ENCODE assay signal across 9 cellular contexts in the genomic region with DNA sequence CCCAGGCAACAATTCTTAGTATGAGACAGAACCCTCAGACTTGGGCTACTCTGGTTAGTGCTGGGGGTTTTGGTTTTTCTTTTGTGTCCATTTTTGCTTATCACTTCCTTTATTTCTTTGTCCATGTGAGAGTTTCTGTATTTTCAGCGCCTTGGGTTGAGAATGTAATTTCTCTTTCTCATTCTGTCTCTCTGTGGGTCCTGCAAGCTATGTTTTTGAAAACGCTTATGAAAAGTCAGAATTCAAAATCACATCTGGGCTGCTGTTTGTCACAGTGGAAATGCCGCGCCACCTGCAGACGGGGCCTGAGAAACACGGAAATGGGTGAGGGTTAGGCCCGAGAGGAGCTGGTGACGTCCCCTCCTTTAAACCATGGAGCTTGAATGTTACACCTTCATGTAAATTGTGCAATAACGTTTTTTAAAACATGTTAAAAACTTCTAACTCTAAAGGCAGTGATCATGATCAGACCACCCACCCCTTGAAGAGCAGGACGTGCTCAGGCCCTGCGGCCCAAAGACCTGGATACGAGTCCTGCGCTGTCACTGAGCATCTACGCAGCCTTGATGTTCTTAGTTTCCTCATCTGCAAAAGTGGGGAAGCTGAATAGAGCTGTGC. TPM values are rescaled to one million over a fixed set of nuclear protein-coding genes. Genes with fewer than 3 reads are reported as not detected.
A peak's percentile ranks its signal among the peaks of the same experiment; 100 is the strongest.
DNase-seq lines count a peak whose midpoint lies in the region; ATAC-seq and TF ChIP-seq lines count a peak whose summit lies in the region.
"Had no signal": no experiment of that assay in that cellular context is flagged by ENCODE, and none has a peak within 500 bp of the region (broad histone marks: within the 10 kb centered on the region; RNA-seq: fewer than 3 reads in every experiment).

No MANE protein-coding gene starts in this region.

- no peaks in the 10 kb centered on the region for H3K9me3 Mint-ChIP-seq in CD8-positive, alpha-beta T cell
- no peaks in the 10 kb centered on the region for H3K9me3 Mint-ChIP-seq in activated CD8-positive, alpha-beta T cell treated with anti-CD3 and anti-CD28 coated beads, Interleukin-2, amount 10 ng/mL, durations not matched to agents 7 days and 5 days (ENCODE audit: insufficient read depth)
- H3K9me3 Mint-ChIP-seq in naive B cell = no peaks in the 10 kb centered on the region
- H3K9me3 Mint-ChIP-seq: stimulated activated naive CD8-positive, alpha-beta T cell treated with anti-CD3 and anti-CD28 coated beads, Interleukin-15, Interleukin-2, amounts not matched to agents 100 ng/mL and 50 ng/mL, for 24 hours had no signal

- DNase-seq in CD8-positive, alpha-beta T cell = peak in 2 of 7 experiments; percentile 24 to 34
- peak; percentile 65 for DNase-seq in activated CD8-positive, alpha-beta T cell treated with anti-CD3 and anti-CD28 coated beads, Interleukin-2, amount 10 ng/mL, durations not matched to agents 7 days and 5 days
- DNase-seq in naive B cell (peak; percentile 7), cortex of kidney (lab: John Stamatoyannopoulos, UW) (no peak), medulla oblongata (ENCODE audit: extremely low spot score) (no peak)

- CTCF ChIA-PET in CD8-positive, alpha-beta T cell (lab: Charles Lee) = interaction anchor here (0.8 to 2.4 kb wide), 13 partner anchors 10 to 323 kb away, joined by 3 to 22 read pairs (median 4); no protein-coding TSS in a partner anchor
- CTCF ChIA-PET in activated CD8-positive, alpha-beta T cell treated with anti-CD3 and anti-CD28 coated beads, Interleukin-2, amount 10 ng/mL, durations not matched to agents 7 days and 5 days (lab: Charles Lee) = interaction anchor here (0.7 to 3.3 kb wide), 42 partner anchors 8 to 325 kb away, joined by 3 to 26 read pairs (median 4); a partner anchor contains a TSS

- ATAC-seq in CD8-positive, alpha-beta T cell = no peak
- ATAC-seq in GM21737 (IDR thresholded peaks at IDR 0.05; ENCODE audit: unreplicated experiment) (peak; percentile 58), naive B cell (ENCODE audit: low read depth in 2 of 2) (peak; percentile 36 to 48), HG03571 (IDR thresholded peaks at IDR 0.05; ENCODE audit: unreplicated experiment) (no peak), GM18873 (IDR thresholded peaks at IDR 0.05; ENCODE audit: low FRiP score, unreplicated experiment) (no peak)
- ATAC-seq in activated CD8-positive, alpha-beta T cell treated with anti-CD3 and anti-CD28 coated beads, Interleukin-2, amount 10 ng/mL, durations not matched to agents 7 days and 5 days = peak; percentile 59

- H3K4me1 Mint-ChIP-seq in CD8-positive, alpha-beta T cell (ENCODE audit: low read depth) = no peaks in the 10 kb centered on the region
- peaks cover 10% of the 10 kb centered on the region for H3K4me1 Mint-ChIP-seq in activated CD8-positive, alpha-beta T cell treated with anti-CD3 and anti-CD28 coated beads, Interleukin-2, amount 10 ng/mL, durations not matched to agents 7 days and 5 days (ENCODE audit: low read depth)
- H3K4me1 Mint-ChIP-seq in naive B cell = peaks cover 8 to 18% (median 14%) of the 10 kb centered on the region in 3 donors

- no peaks in the 10 kb centered on the region for H3K9me3 ChIP-seq in CD8-positive, alpha-beta T cell (ENCODE audit: low read length)

- no peaks in the 10 kb centered on the region for H3K4me1 ChIP-seq in CD8-positive, alpha-beta T cell (ENCODE audit: insufficient read depth, low read length)

- no peak overlapping the region for H3K27ac Mint-ChIP-seq in CD8-positive, alpha-beta T cell
- peak overlapping the region; percentile 59 for H3K27ac Mint-ChIP-seq in activated CD8-positive, alpha-beta T cell treated with anti-CD3 and anti-CD28 coated beads, Interleukin-2, amount 10 ng/mL, durations not matched to agents 7 days and 5 days
- peak overlapping the region in 2 of 6 donors; percentile 50 to 53 for H3K27ac Mint-ChIP-seq in naive B cell
- H3K27ac Mint-ChIP-seq: stimulated activated naive CD8-positive, alpha-beta T cell treated with anti-CD3 and anti-CD28 coated beads, Interleukin-15, Interleukin-2, amounts not matched to agents 100 ng/mL and 50 ng/mL, for 24 hours had no signal

- H3K4me3 ChIP-seq in CD8-positive, alpha-beta T cell (ENCODE audit: low read depth, low read length) = no peak overlapping the region

- POLR2A ChIA-PET in CD8-positive, alpha-beta T cell (lab: Charles Lee) = no interaction called here
- POLR2A ChIA-PET in activated CD8-positive, alpha-beta T cell treated with anti-CD3 and anti-CD28 coated beads, Interleukin-2, amount 10 ng/mL, durations not matched to agents 7 days and 5 days (lab: Charles Lee) = interaction anchor here (0.6 to 1.1 kb wide), 2 partner anchors 17 to 116 kb away, joined by 3 read pairs; no protein-coding TSS in a partner anchor

- H3K27ac ChIP-seq in CD8-positive, alpha-beta T cell (ENCODE audit: low read depth, low read length) = no peak overlapping the region

- no peaks in the 10 kb centered on the region for H3K27me3 ChIP-seq in CD8-positive, alpha-beta T cell (ENCODE audit: insufficient read depth, low read length)

- H3K36me3 Mint-ChIP-seq in CD8-positive, alpha-beta T cell = no peaks in the 10 kb centered on the region
- H3K36me3 Mint-ChIP-seq in activated CD8-positive, alpha-beta T cell treated with anti-CD3 and anti-CD28 coated beads, Interleukin-2, amount 10 ng/mL, durations not matched to agents 7 days and 5 days (ENCODE audit: low read depth) = no peaks in the 10 kb centered on the region
- H3K36me3 Mint-ChIP-seq in naive B cell = no peaks in the 10 kb centered on the region

- peaks cover 5% of the 10 kb centered on the region for H3K27me3 Mint-ChIP-seq in CD8-positive, alpha-beta T cell (ENCODE audit: low read depth)
- H3K27me3 Mint-ChIP-seq in activated CD8-positive, alpha-beta T cell treated with anti-CD3 and anti-CD28 coated beads, Interleukin-2, amount 10 ng/mL, durations not matched to agents 7 days and 5 days (ENCODE audit: low read depth) = peaks cover 3% of the 10 kb centered on the region
- H3K27me3 Mint-ChIP-seq in naive B cell = no peaks in the 10 kb centered on the region
- H3K27me3 Mint-ChIP-seq: stimulated activated naive CD8-positive, alpha-beta T cell treated with anti-CD3 and anti-CD28 coated beads, Interleukin-15, Interleukin-2, amounts not matched to agents 100 ng/mL and 50 ng/mL, for 24 hours had no signal

- peak; percentile 21 for TF ChIP-seq CTCF in CD8-positive, alpha-beta T cell (IDR thresholded peaks at IDR 0.05)

- H3K4me3 Mint-ChIP-seq in CD8-positive, alpha-beta T cell = no peak overlapping the region
- H3K4me3 Mint-ChIP-seq in activated CD8-positive, alpha-beta T cell treated with anti-CD3 and anti-CD28 coated beads, Interleukin-2, amount 10 ng/mL, durations not matched to agents 7 days and 5 days = no peak overlapping the region
- no peak overlapping the region for H3K4me3 Mint-ChIP-seq in naive B cell
- H3K4me3 Mint-ChIP-seq: stimulated activated naive CD8-positive, alpha-beta T cell treated with anti-CD3 and anti-CD28 coated beads, Interleukin-15, Interleukin-2, amounts not matched to agents 100 ng/mL and 50 ng/mL, for 24 hours had no signal

- intact Hi-C loops in CD8-positive, alpha-beta T cell (cut with DNase I, micrococcal nuclease) = loop anchor here in 1 of 2 experiments (1.0 kb wide), 1 partner anchor 146 kb away; no protein-coding TSS in a partner anchor

- H3K36me3 ChIP-seq in CD8-positive, alpha-beta T cell (ENCODE audit: insufficient read depth, low read length) = no peaks in the 10 kb centered on the region

RNA-seq across cellular contexts. Expression of a gene that starts 26.1 kb away (rescaled TPM):
- total RNA-seq in CD8-positive, alpha-beta T cell = not detected
- total RNA-seq in activated CD8-positive, alpha-beta T cell treated with anti-CD3 and anti-CD28 coated beads, Interleukin-2, amount 10 ng/mL, durations not matched to agents 7 days and 5 days = 1 to 10 TPM in 1 of 2 experiments, under 1 TPM in 1; 0.71 to 1.4 TPM
- polyA plus RNA-seq in naive B cell (ENCODE audit: low read depth in 6 of 6) = 1 to 10 TPM in 5 of 6 donors, not detected in 1; 1.5 to 4.7 (median 3.3) TPM

Comparison
In these comparisons a context has a peak if more than half of its experiments do, and no peak if none do; other contexts are left out.
1. ATAC-seq: peak in GM21737 (single experiment), activated CD8-positive, alpha-beta T cell treated with anti-CD3 and anti-CD28 coated beads, Interleukin-2, amount 10 ng/mL, durations not matched to agents 7 days and 5 days (single experiment) and naive B cell (2 of 2); none in CD8-positive, alpha-beta T cell (single experiment), HG03571 (single experiment) and GM18873 (single experiment).
2. DNase-seq: peak in activated CD8-positive, alpha-beta T cell treated with anti-CD3 and anti-CD28 coated beads, Interleukin-2, amount 10 ng/mL, durations not matched to agents 7 days and 5 days (single experiment) and naive B cell (single experiment); none in cortex of kidney (single experiment) and medulla oblongata (single experiment).